Comparison of ENCODE assay signal across 8 cellular contexts in genomic region chr10:80260295-80261243, GRCh38. TPM values are rescaled to one million over a fixed set of nuclear protein-coding genes. Genes with fewer than 3 reads are reported as not detected.
A peak's percentile ranks its signal among the peaks of the same experiment; 100 is the strongest.
DNase-seq lines count a peak whose midpoint lies in the region; ATAC-seq and TF ChIP-seq lines count a peak whose summit lies in the region.

No MANE protein-coding gene starts in this region.

- no peak overlapping the region for H3K4me3 ChIP-seq in fibroblast of mammary gland (ENCODE audit: control insufficient read depth, low read depth, low read length)

- peaks cover 3% of the 10 kb centered on the region for H3K4me1 Mint-ChIP-seq in osteocyte (ENCODE audit: unreplicated experiment)

- TF ChIP-seq CTCF in fibroblast of mammary gland (conservative IDR thresholded peaks at IDR 0.05; ENCODE audit: control insufficient read depth, insufficient read depth, low read depth, low read length) (peak; percentile 92), osteocyte (IDR thresholded peaks at IDR 0.05) (peak; percentile 87)

- H3K27me3 Mint-ChIP-seq in osteocyte (ENCODE audit: unreplicated experiment): peaks cover 15% of the 10 kb centered on the region

- H3K9me3 Mint-ChIP-seq in osteocyte (ENCODE audit: unreplicated experiment): no peaks in the 10 kb centered on the region

- no peak overlapping the region for H3K27ac Mint-ChIP-seq in osteocyte (ENCODE audit: unreplicated experiment)

- no peaks in the 10 kb centered on the region for H3K36me3 Mint-ChIP-seq in osteocyte (ENCODE audit: unreplicated experiment)

- peak; percentile 54 for ATAC-seq in HG03460 (IDR thresholded peaks at IDR 0.05; ENCODE audit: unreplicated experiment)
- ATAC-seq in HG02852 (IDR thresholded peaks at IDR 0.05; ENCODE audit: unreplicated experiment): no peak
- ATAC-seq in GM21367 (IDR thresholded peaks at IDR 0.05; ENCODE audit: unreplicated experiment): no peak

- DNase-seq in DMS153 treated with DMSO at 0.1 percent for 48 hours (lab: John Stamatoyannopoulos, UW; ENCODE audit: unreplicated experiment) (peak; percentile 16), DMS153 (lab: John Stamatoyannopoulos, UW) (no peak), fibroblast of mammary gland (ENCODE audit: low read depth) (peak; percentile 6), osteocyte (ENCODE audit: extremely low spot score, unreplicated experiment) (peak; percentile 86)
- peak; percentile 42 for DNase-seq in activated CD4-positive, alpha-beta T cell treated with anti-CD3 and anti-CD28 coated beads for 48 hours

- no peak overlapping the region for H3K4me3 Mint-ChIP-seq in osteocyte (ENCODE audit: unreplicated experiment)

RNA-seq across cellular contexts. Expression of gene MAT1A, which starts 28.9 kb away (rescaled TPM):
- not detected in 2 replicates for total RNA-seq in osteocyte

RNA-seq across cellular contexts. Expression of gene ANXA11, which starts 55.2 kb away (rescaled TPM):
- 127 and 129 TPM in 2 replicates for total RNA-seq in osteocyte
